23 cellular contexts compared by ENCODE assay signal in genomic region chr2:36369711-36370110, GRCh38. TPM values are rescaled to one million over a fixed set of nuclear protein-coding genes. Genes with fewer than 3 reads are reported as not detected.
DNase-seq lines count a peak whose midpoint lies in the region; ATAC-seq and TF ChIP-seq lines count a peak whose summit lies in the region.
"Had no signal": no experiment of that assay in that cellular context is flagged by ENCODE, and none has a peak within 500 bp of the region (broad histone marks: within the 10 kb centered on the region; RNA-seq: fewer than 3 reads in every experiment).

No MANE protein-coding gene starts in this region.

- peaks cover 95% of the 10 kb centered on the region for H3K4me1 ChIP-seq in SJSA1 (replicated peaks)
- H3K4me1 ChIP-seq in foreskin keratinocyte: peaks cover 83% of the 10 kb centered on the region
- peaks cover 48% of the 10 kb centered on the region for H3K4me1 ChIP-seq in rectal smooth muscle tissue (ENCODE audit: control insufficient read depth, insufficient read depth, low read length)
- no peaks in the 10 kb centered on the region for H3K4me1 ChIP-seq in Karpas-422 (ENCODE audit: low read length)

- peak overlapping the region; percentile 16 for H3K27ac Mint-ChIP-seq in Calu3 (ENCODE audit: unreplicated experiment)
- H3K27ac Mint-ChIP-seq: activated naive CD8-positive, alpha-beta T cell treated with anti-CD3 and anti-CD28 coated beads for 36 hours; CD4-positive, alpha-beta T cell; immature natural killer cell; natural killer cell treated with Interleukin-12 subunit alpha and Interleukin-12 subunit beta and Interleukin-15 and Interleukin-18, amount 100 ng/mL, for 72 hours had no signal

- intact Hi-C loops in Calu3 (cut with micrococcal nuclease; ENCODE audit: unreplicated experiment): no loop called here

- H3K9me3 Mint-ChIP-seq in Calu3 (ENCODE audit: low read depth, unreplicated experiment): no peaks in the 10 kb centered on the region
- H3K9me3 Mint-ChIP-seq: activated naive CD8-positive, alpha-beta T cell treated with anti-CD3 and anti-CD28 coated beads for 36 hours; CD4-positive, alpha-beta T cell; immature natural killer cell; natural killer cell treated with Interleukin-12 subunit alpha and Interleukin-12 subunit beta and Interleukin-15 and Interleukin-18, amount 100 ng/mL, for 72 hours; stimulated activated effector memory CD8-positive, alpha-beta T cell treated with anti-CD3 and anti-CD28 coated beads, Interleukin-12 subunit alpha, Interleukin-12 subunit beta, amount 100 ng/mL, for 72 hours had no signal

- ATAC-seq in foreskin keratinocyte: no peak
- ATAC-seq: heart right ventricle; K562; natural killer cell treated with Interleukin-12 subunit alpha and Interleukin-12 subunit beta and Interleukin-15 and Interleukin-18, amount 100 ng/mL, for 72 hours; stimulated activated effector memory CD8-positive, alpha-beta T cell treated with anti-CD3 and anti-CD28 coated beads, Interleukin-12 subunit alpha, Interleukin-12 subunit beta, amount 100 ng/mL, for 72 hours had no signal

- no peaks in the 10 kb centered on the region for H4K20me1 ChIP-seq in Karpas-422 (ENCODE audit: insufficient read depth, low read depth, low read length)

- no peak overlapping the region for H3K4me3 ChIP-seq in SJSA1
- H3K4me3 ChIP-seq in rectal smooth muscle tissue (ENCODE audit: low read length): no peak overlapping the region
- no peak overlapping the region for H3K4me3 ChIP-seq in Karpas-422 (ENCODE audit: low read length)
- H3K4me3 ChIP-seq: heart right ventricle, K562, lung, tibial nerve had no signal

- H3K79me2 ChIP-seq in Karpas-422 (ENCODE audit: low read length): no peaks in the 10 kb centered on the region

- no peak overlapping the region for H2AFZ ChIP-seq in Karpas-422 (ENCODE audit: low read length)

- DNase-seq in Calu3: no peak
- DNase-seq in SJSA1 (ENCODE audit: low read depth in 1 of 2, low spot score in 2 of 2): peak in 1 of 2 experiments; percentile 17
- no peak for DNase-seq in foreskin keratinocyte
- DNase-seq in NCI-H526 treated with DMSO at 0.1 percent for 48 hours (lab: John Stamatoyannopoulos, UW): no peak
- DNase-seq in Karpas-422: no peak
- no peak for DNase-seq in activated CD4-positive, alpha-beta T cell treated with anti-CD3 and anti-CD28 coated beads, Interleukin-2, amount 50 U/mL, for 1 hour
- no peak for DNase-seq in SIG-M5 treated with dmso at 0.1 percent for 504 hours (lab: John Stamatoyannopoulos, UW; ENCODE audit: unreplicated experiment)
- DNase-seq: activated CD4-positive, CD25-positive, alpha-beta regulatory T cell; activated naive CD8-positive, alpha-beta T cell treated with anti-CD3 and anti-CD28 coated beads for 36 hours; CD4-positive, alpha-beta T cell; effector CD4-positive, alpha-beta T cell; heart right ventricle; immature natural killer cell; NCI-H2029; NCI-H510A; SHP77 treated with DMSO at 0.1 percent for 48 hours; stimulated activated CD4-positive, alpha-beta T cell treated with anti-CD3 and anti-CD28 coated beads, Interleukin-15, amount 100 ng/mL, for 24 hours had no signal

- H3K36me3 Mint-ChIP-seq in Calu3 (ENCODE audit: insufficient read depth, unreplicated experiment): peaks cover 4% of the 10 kb centered on the region
- H3K36me3 Mint-ChIP-seq: immature natural killer cell; natural killer cell treated with Interleukin-12 subunit alpha and Interleukin-12 subunit beta and Interleukin-15 and Interleukin-18, amount 100 ng/mL, for 72 hours; stimulated activated effector memory CD8-positive, alpha-beta T cell treated with anti-CD3 and anti-CD28 coated beads, Interleukin-12 subunit alpha, Interleukin-12 subunit beta, amount 100 ng/mL, for 72 hours had no signal

- no TSS peak for BruUV-seq in Calu3 (replicated peaks; lab: Mats Ljungman, UMichigan)

- no peak overlapping the region for H3K4me3 Mint-ChIP-seq in Calu3 (ENCODE audit: low read depth, unreplicated experiment)
- H3K4me3 Mint-ChIP-seq: activated naive CD8-positive, alpha-beta T cell treated with anti-CD3 and anti-CD28 coated beads for 36 hours; CD4-positive, alpha-beta T cell; immature natural killer cell; natural killer cell treated with Interleukin-12 subunit alpha and Interleukin-12 subunit beta and Interleukin-15 and Interleukin-18, amount 100 ng/mL, for 72 hours; stimulated activated effector memory CD8-positive, alpha-beta T cell treated with anti-CD3 and anti-CD28 coated beads, Interleukin-12 subunit alpha, Interleukin-12 subunit beta, amount 100 ng/mL, for 72 hours had no signal

- H3K27ac ChIP-seq in SJSA1 (peak overlapping the region; percentile 92), foreskin keratinocyte (peak overlapping the region; percentile 16), rectal smooth muscle tissue (ENCODE audit: low read depth, low read length) (peak overlapping the region; percentile 6), Karpas-422 (ENCODE audit: low read length) (no peak overlapping the region)

- no peaks in the 10 kb centered on the region for H3K27me3 Mint-ChIP-seq in Calu3 (ENCODE audit: unreplicated experiment)
- H3K27me3 Mint-ChIP-seq: CD4-positive, alpha-beta T cell; natural killer cell treated with Interleukin-12 subunit alpha and Interleukin-12 subunit beta and Interleukin-15 and Interleukin-18, amount 100 ng/mL, for 72 hours had no signal

- H3K9ac ChIP-seq in rectal smooth muscle tissue (ENCODE audit: low read length): no peak overlapping the region
- no peak overlapping the region for H3K9ac ChIP-seq in Karpas-422 (ENCODE audit: low read length)

- H3K36me3 ChIP-seq in SJSA1 (peaks cover 44% of the 10 kb centered on the region), rectal smooth muscle tissue (ENCODE audit: control insufficient read depth, insufficient read depth, low read length) (no peaks in the 10 kb centered on the region), Karpas-422 (ENCODE audit: insufficient read depth, low read length) (no peaks in the 10 kb centered on the region)
- H3K36me3 ChIP-seq: heart right ventricle, tibial nerve had no signal

- H3K27me3 ChIP-seq in SJSA1 (replicated peaks) (no peaks in the 10 kb centered on the region), foreskin keratinocyte (no peaks in the 10 kb centered on the region), rectal smooth muscle tissue (ENCODE audit: control insufficient read depth, insufficient read depth, low read length) (no peaks in the 10 kb centered on the region), Karpas-422 (ENCODE audit: low read length) (no peaks in the 10 kb centered on the region)
- H3K27me3 ChIP-seq: heart right ventricle, tibial nerve had no signal

- H3K9me2 ChIP-seq in Karpas-422 (replicated peaks; ENCODE audit: insufficient read depth, low read length): no peaks in the 10 kb centered on the region

- CTCF ChIA-PET in Calu3 (lab: Charles Lee): no interaction called here

- peaks cover 85% of the 10 kb centered on the region for H3K4me1 Mint-ChIP-seq in Calu3 (ENCODE audit: low read depth, unreplicated experiment)

- H3K4me2 ChIP-seq in Karpas-422 (ENCODE audit: low read depth, low read length, poor library complexity, severe bottlenecking): no peak overlapping the region

- H3K9me3 ChIP-seq in SJSA1 (replicated peaks): no peaks in the 10 kb centered on the region
- H3K9me3 ChIP-seq in Karpas-422 (ENCODE audit: low read length): no peaks in the 10 kb centered on the region
- H3K9me3 ChIP-seq: heart right ventricle, tibial nerve had no signal

- TF ChIP-seq CTCF in Calu3 (IDR thresholded peaks at IDR 0.05; ENCODE audit: unreplicated experiment): no peak
- no peak for TF ChIP-seq CTCF in foreskin keratinocyte (conservative IDR thresholded peaks at IDR 0.05)

RNA-seq across cellular contexts. Expression of gene CRIM1, which starts 14.1 kb away (rescaled TPM):
- 48.0 and 57.6 TPM in 2 replicates for total RNA-seq in Calu3 (2022)
- 245 and 249 TPM in 2 replicates for total RNA-seq in SJSA1 (2014; rRNA removed; shearing (Covaris generic))
- 76.8 and 99.4 TPM in 2 replicates for total RNA-seq in foreskin keratinocyte
- polyA plus RNA-seq in foreskin keratinocyte: 11.7 and 19.3 TPM in 2 replicates
- total RNA-seq in Karpas-422 (2014; rRNA removed; shearing (Covaris generic); ENCODE audit: low replicate concordance): not detected in 2 replicates

Comparison
In these comparisons a context has a peak if more than half of its experiments do, and no peak if none do; other contexts are left out.
1. RNA of gene CRIM1, which starts 14.1 kb away (total RNA-seq): 245 to 249 TPM in SJSA1, 76.8 to 99.4 TPM in foreskin keratinocyte and 48.0 to 57.6 TPM in Calu3; not detected in Karpas-422; every median in the first group is over 10 times any median in the second.